21 cellular contexts compared by ENCODE assay signal in the genomic region with DNA sequence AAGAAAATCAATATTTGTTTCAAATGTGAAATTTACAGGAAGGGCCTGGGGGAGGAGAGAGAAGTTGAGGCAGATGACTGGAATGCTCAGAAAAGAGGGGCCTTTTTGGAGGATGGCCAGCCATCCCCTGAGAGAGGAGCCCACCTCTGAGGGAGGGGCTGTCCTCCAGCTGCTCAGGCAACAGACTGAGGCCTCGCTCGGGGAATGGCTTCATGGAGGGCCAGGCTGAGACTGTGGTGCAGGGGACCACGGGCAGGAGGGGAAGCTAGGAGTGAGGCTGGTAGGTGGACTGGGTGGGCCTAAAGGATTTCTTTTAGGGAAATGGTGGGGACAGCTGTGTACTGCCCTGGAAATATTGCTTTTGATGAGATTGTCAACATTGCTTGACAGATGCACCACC.
DNase-seq lines count a peak whose midpoint lies in the region; TF ChIP-seq lines count a peak whose summit lies in the region.
"Had no signal": no experiment of that assay in that cellular context is flagged by ENCODE, and none has a peak within 500 bp of the region (broad histone marks: within the 10 kb centered on the region; RNA-seq: fewer than 3 reads in every experiment).

No MANE protein-coding gene starts in this region.

- peak overlapping the region; percentile 48 to 65 for H3K27ac ChIP-seq in breast epithelium
- no peak overlapping the region for H3K27ac ChIP-seq in mammary epithelial cell (ENCODE audit: insufficient read depth, low read depth, low read length)
- no peak overlapping the region for H3K27ac ChIP-seq in trophoblast cell (ENCODE audit: low read depth, low read length)
- H3K27ac ChIP-seq in smooth muscle cell (ENCODE audit: low read depth) = no peak overlapping the region
- H3K27ac ChIP-seq: 22Rv1, BLaER1, C4-2B had no signal

- H3K14ac ChIP-seq in trophoblast cell (ENCODE audit: low read length) = no peak overlapping the region

- no peak overlapping the region for H2AK5ac ChIP-seq in trophoblast cell (ENCODE audit: low read length)

- H3K4me3 ChIP-seq in breast epithelium (no peak overlapping the region), mammary epithelial cell (replicated peaks in 1 of 3; ENCODE audit: insufficient read depth in 1 of 3, low read depth in 2 of 3, low read length in 3 of 3) (no peak overlapping the region), trophoblast cell (ENCODE audit: low read depth, low read length) (no peak overlapping the region), smooth muscle cell (no peak overlapping the region)
- H3K4me3 ChIP-seq: BLaER1, GM12878, HAP-1 had no signal

- H3K4me1 Mint-ChIP-seq in nephron = peaks cover 30% of the 10 kb centered on the region
- H3K4me1 Mint-ChIP-seq in activated naive CD4-positive, alpha-beta T cell treated with anti-CD3 and anti-CD28 coated beads for 36 hours (ENCODE audit: low read depth) = no peaks in the 10 kb centered on the region
- H3K4me1 Mint-ChIP-seq: B cell; CD4-positive, CD25-positive, alpha-beta regulatory T cell had no signal

- TF ChIP-seq CTCF in breast epithelium (IDR thresholded peaks at IDR 0.05) = no peak
- TF ChIP-seq CTCF in mammary epithelial cell (conservative IDR thresholded peaks at IDR 0.05 in 1 of 2, IDR thresholded peaks at IDR 0.05 in 1 of 2; ENCODE audit: extremely low read depth in 1 of 2, insufficient read depth in 1 of 2, low read depth in 1 of 2, low read length in 2 of 2) = no peak
- no peak for TF ChIP-seq CTCF in nephron (IDR thresholded peaks at IDR 0.05; ENCODE audit: unreplicated experiment in 3 of 3)
- no peak for TF ChIP-seq CTCF in smooth muscle cell (IDR thresholded peaks at IDR 0.05; ENCODE audit: borderline replicate concordance, insufficient read depth, poor library complexity, severe bottlenecking)

- BruUV-seq in mammary epithelial cell (replicated peaks; lab: Mats Ljungman, UMichigan) = no TSS peak

- H3K36me3 Mint-ChIP-seq in nephron (ENCODE audit: low read depth) = no peaks in the 10 kb centered on the region
- no peaks in the 10 kb centered on the region for H3K36me3 Mint-ChIP-seq in activated naive CD4-positive, alpha-beta T cell treated with anti-CD3 and anti-CD28 coated beads for 36 hours (ENCODE audit: low read depth)
- H3K36me3 Mint-ChIP-seq: CD4-positive, CD25-positive, alpha-beta regulatory T cell; CD8-positive, alpha-beta T cell had no signal

- peak overlapping the region; percentile 53 for H4K91ac ChIP-seq in trophoblast cell (ENCODE audit: low read depth, low read length)

- DNase-seq in breast epithelium (ENCODE audit: low spot score in 2 of 2) (no peak), mammary epithelial cell (no peak), trophoblast cell (no peak), dermis blood vessel endothelial cell (no peak), smooth muscle cell (lab: John Stamatoyannopoulos, UW; ENCODE audit: unreplicated experiment) (no peak), NCI-H82 treated with DMSO at 0.1 percent for 48 hours (lab: John Stamatoyannopoulos, UW; ENCODE audit: unreplicated experiment) (no peak)
- no peak for DNase-seq in activated naive CD4-positive, alpha-beta T cell treated with anti-CD3 and anti-CD28 coated beads for 36 hours
- DNase-seq: Caco-2; CD4-positive, CD25-positive, alpha-beta regulatory T cell; CD8-positive, alpha-beta T cell; DMS153; DND-41; GOT3; HFFc6 had no signal

- CTCF ChIA-PET in mammary epithelial cell (lab: Charles Lee; ENCODE audit: low non-redundant PET) = no interaction called here
- CTCF ChIA-PET in activated naive CD4-positive, alpha-beta T cell treated with anti-CD3 and anti-CD28 coated beads for 36 hours (lab: Charles Lee) = no interaction called here

- in situ Hi-C loops in mammary epithelial cell (cut with MboI; ENCODE audit: low sequenced_read_pairs in 2 of 2) = no loop called here

- no peak for TF ChIP-seq POLR2A in breast epithelium (IDR thresholded peaks at IDR 0.05)

- no peak overlapping the region for H2BK5ac ChIP-seq in trophoblast cell (ENCODE audit: low read depth, low read length, poor library complexity)

- no peak overlapping the region for H4K12ac ChIP-seq in trophoblast cell (ENCODE audit: low read depth, low read length)

- H2BK120ac ChIP-seq in trophoblast cell (ENCODE audit: insufficient read depth, low read length, poor library complexity) = peak overlapping the region; percentile 68

- peaks cover 20% of the 10 kb centered on the region for H3K27me3 Mint-ChIP-seq in nephron (ENCODE audit: low read depth)
- H3K27me3 Mint-ChIP-seq in activated naive CD4-positive, alpha-beta T cell treated with anti-CD3 and anti-CD28 coated beads for 36 hours (ENCODE audit: low read depth) = peaks cover 2% of the 10 kb centered on the region
- H3K27me3 Mint-ChIP-seq: B cell had no signal

- no peak overlapping the region for H4K8ac ChIP-seq in trophoblast cell (ENCODE audit: low read depth, low read length)

- H3F3A ChIP-seq in smooth muscle cell (ENCODE audit: low read depth) = no peaks in the 10 kb centered on the region

- peak overlapping the region; percentile 95 for H2BK12ac ChIP-seq in trophoblast cell (ENCODE audit: low read length)

- H3K79me1 ChIP-seq in trophoblast cell (ENCODE audit: low read length) = peaks cover 18% of the 10 kb centered on the region

- H3K4ac ChIP-seq in trophoblast cell (ENCODE audit: low read depth, low read length) = no peak overlapping the region

- H3K4me2 ChIP-seq in mammary epithelial cell (ENCODE audit: insufficient read depth, low read depth, low read length) = no peak overlapping the region
- no peak overlapping the region for H3K4me2 ChIP-seq in trophoblast cell (ENCODE audit: low read length)
- H3K4me2 ChIP-seq in smooth muscle cell = no peak overlapping the region
- H3K4me2 ChIP-seq: BLaER1 had no signal

- 100% methylated on average over 3 of the region's 3 CpGs for WGBS in mammary epithelial cell (ENCODE audit: low coverage, missing lambda C conversion rate)
- WGBS in trophoblast cell (ENCODE audit: extremely low coverage, insufficient coverage, insufficient read length) = no CpG with 5 or more reads among the region's 3 CpGs
- WGBS in smooth muscle cell (ENCODE audit: low lambda C conversion rate) = 97% methylated on average over 3 of the region's 3 CpGs

- no peak overlapping the region for H2AFZ ChIP-seq in mammary epithelial cell (ENCODE audit: low read depth, low read length)
- H2AFZ ChIP-seq in trophoblast cell (ENCODE audit: insufficient read depth, low read length, poor library complexity) = no peak overlapping the region
- no peak overlapping the region for H2AFZ ChIP-seq in smooth muscle cell (ENCODE audit: low read depth)

- H3K23ac ChIP-seq in trophoblast cell (ENCODE audit: low read length) = no peak overlapping the region

- intact Hi-C loops in breast epithelium (cut with DNase I; ENCODE audit: low total_unique reads) = loop anchor here (2.0 kb wide), 1 partner anchor 69 kb away; no protein-coding TSS in a partner anchor
- intact Hi-C loops in mammary epithelial cell (cut with micrococcal nuclease) = loop anchor here (2.0 kb wide), 2 partner anchors 45 to 73 kb away; a partner anchor contains a TSS
- intact Hi-C loops in activated naive CD4-positive, alpha-beta T cell treated with anti-CD3 and anti-CD28 coated beads for 36 hours (cut with micrococcal nuclease) = no loop called here

- dilution Hi-C loops in mammary epithelial cell (cut with HindIII; ENCODE audit: low sequenced_read_pairs) = no loop called here

- peak overlapping the region; percentile 21 to 55 (median 33) for H3K27ac Mint-ChIP-seq in nephron
- no peak overlapping the region for H3K27ac Mint-ChIP-seq in activated naive CD4-positive, alpha-beta T cell treated with anti-CD3 and anti-CD28 coated beads for 36 hours
- H3K27ac Mint-ChIP-seq: B cell; CD4-positive, CD25-positive, alpha-beta regulatory T cell; CD8-positive, alpha-beta T cell; HFFc6 had no signal

- no peaks in the 10 kb centered on the region for H3K9me3 Mint-ChIP-seq in nephron
- H3K9me3 Mint-ChIP-seq in activated naive CD4-positive, alpha-beta T cell treated with anti-CD3 and anti-CD28 coated beads for 36 hours = peaks cover 3% of the 10 kb centered on the region
- H3K9me3 Mint-ChIP-seq: CD8-positive, alpha-beta T cell had no signal

- H3K79me2 ChIP-seq in mammary epithelial cell (ENCODE audit: insufficient read depth, low read length) (no peaks in the 10 kb centered on the region), trophoblast cell (ENCODE audit: control insufficient read depth, insufficient read depth, low read length, poor library complexity) (no peaks in the 10 kb centered on the region), smooth muscle cell (ENCODE audit: low read depth) (no peaks in the 10 kb centered on the region)

- no peak overlapping the region for H3K18ac ChIP-seq in trophoblast cell (ENCODE audit: low read length)

- H3K9me3 ChIP-seq in breast epithelium = no peaks in the 10 kb centered on the region
- no peaks in the 10 kb centered on the region for H3K9me3 ChIP-seq in mammary epithelial cell (replicated peaks; ENCODE audit: insufficient read depth, low read length)
- no peaks in the 10 kb centered on the region for H3K9me3 ChIP-seq in trophoblast cell (ENCODE audit: insufficient read depth, low read depth, low read length)
- no peaks in the 10 kb centered on the region for H3K9me3 ChIP-seq in smooth muscle cell (replicated peaks; ENCODE audit: low read depth)
- H3K9me3 ChIP-seq: BLaER1, Caco-2, HAP-1 had no signal

- peaks cover 0 to 17% of the 10 kb centered on the region in 2 donors for H3K4me1 ChIP-seq in breast epithelium
- H3K4me1 ChIP-seq in mammary epithelial cell (ENCODE audit: insufficient read depth, low read length) = peaks cover 59% of the 10 kb centered on the region
- peaks cover 27 to 31% of the 10 kb centered on the region in 2 experiments for H3K4me1 ChIP-seq in trophoblast cell (ENCODE audit: control insufficient read depth in 1 of 2, insufficient read depth in 2 of 2, low read length in 2 of 2)
- H3K4me1 ChIP-seq in smooth muscle cell (ENCODE audit: low read depth) = peaks cover 17% of the 10 kb centered on the region
- H3K4me1 ChIP-seq: BLaER1, Caco-2, HAP-1 had no signal

- no peak overlapping the region for H3K9ac ChIP-seq in mammary epithelial cell (ENCODE audit: insufficient read depth, low read length)
- no peak overlapping the region for H3K9ac ChIP-seq in trophoblast cell (ENCODE audit: low read length)
- H3K9ac ChIP-seq in smooth muscle cell (ENCODE audit: low read depth) = no peak overlapping the region
- H3K9ac ChIP-seq: BLaER1 had no signal

- H3K36me3 ChIP-seq in breast epithelium = no peaks in the 10 kb centered on the region
- H3K36me3 ChIP-seq in mammary epithelial cell (ENCODE audit: insufficient read depth, low read length) = no peaks in the 10 kb centered on the region
- no peaks in the 10 kb centered on the region for H3K36me3 ChIP-seq in trophoblast cell (ENCODE audit: control insufficient read depth in 1 of 2, insufficient read depth in 2 of 2, low read length in 2 of 2)
- no peaks in the 10 kb centered on the region for H3K36me3 ChIP-seq in smooth muscle cell (ENCODE audit: low read depth)
- H3K36me3 ChIP-seq: BLaER1, HAP-1 had no signal

- H3K27me3 ChIP-seq in breast epithelium (no peaks in the 10 kb centered on the region), mammary epithelial cell (ENCODE audit: insufficient read depth, low read length) (no peaks in the 10 kb centered on the region), trophoblast cell (ENCODE audit: insufficient read depth, low read length) (no peaks in the 10 kb centered on the region), smooth muscle cell (ENCODE audit: low read depth) (no peaks in the 10 kb centered on the region)
- H3K27me3 ChIP-seq: BLaER1 had no signal

- H3K4me3 Mint-ChIP-seq in nephron = no peak overlapping the region
- no peak overlapping the region for H3K4me3 Mint-ChIP-seq in activated naive CD4-positive, alpha-beta T cell treated with anti-CD3 and anti-CD28 coated beads for 36 hours
- H3K4me3 Mint-ChIP-seq: B cell; CD4-positive, CD25-positive, alpha-beta regulatory T cell; CD8-positive, alpha-beta T cell; HFFc6 had no signal

- H4K20me1 ChIP-seq in mammary epithelial cell (ENCODE audit: insufficient read depth, low read length) (no peaks in the 10 kb centered on the region), smooth muscle cell (ENCODE audit: low read depth) (no peaks in the 10 kb centered on the region)
- H4K20me1 ChIP-seq: BLaER1 had no signal

Comparison
In these comparisons a context has a peak if more than half of its experiments do, and no peak if none do; other contexts are left out.
1. H3K27ac ChIP-seq: peak in breast epithelium (2 of 2); none in mammary epithelial cell (single experiment), trophoblast cell (single experiment) and smooth muscle cell (single experiment).